In the genomic region with DNA sequence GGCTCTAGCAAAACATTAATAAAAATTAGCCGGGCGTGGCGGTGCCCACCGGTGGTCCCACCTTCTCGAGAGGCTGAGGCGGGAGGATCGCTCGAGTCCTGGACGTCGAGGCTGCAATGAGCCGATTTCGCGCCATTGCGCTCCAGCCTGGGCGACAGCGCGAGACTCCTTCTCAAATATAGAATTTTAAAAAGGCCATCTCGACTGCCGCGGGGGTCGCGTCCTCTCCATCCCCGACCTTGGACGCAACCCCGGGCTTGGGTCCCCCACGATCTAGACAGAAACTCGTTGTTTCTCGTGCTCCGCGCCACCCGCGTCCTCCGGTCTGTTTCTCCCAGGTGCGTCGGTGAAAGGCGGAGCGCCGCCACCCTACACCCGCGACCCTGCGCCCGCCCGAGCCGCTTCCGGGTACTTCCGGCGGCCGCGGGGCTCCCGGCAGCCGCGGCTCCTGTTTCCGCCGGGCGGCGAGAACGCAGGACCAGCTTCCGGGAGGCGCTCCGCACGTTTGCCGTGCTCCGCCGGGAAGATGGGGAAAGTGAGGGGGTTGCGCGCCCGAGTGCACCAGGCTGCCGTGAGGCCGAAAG, we compare ENCODE assay signal across 8 cellular contexts. TPM values are rescaled to one million over a fixed set of nuclear protein-coding genes. Genes with fewer than 3 reads are reported as not detected.
DNase-seq lines count a peak whose midpoint lies in the region; ATAC-seq and TF ChIP-seq lines count a peak whose summit lies in the region.

A gene with protein sequence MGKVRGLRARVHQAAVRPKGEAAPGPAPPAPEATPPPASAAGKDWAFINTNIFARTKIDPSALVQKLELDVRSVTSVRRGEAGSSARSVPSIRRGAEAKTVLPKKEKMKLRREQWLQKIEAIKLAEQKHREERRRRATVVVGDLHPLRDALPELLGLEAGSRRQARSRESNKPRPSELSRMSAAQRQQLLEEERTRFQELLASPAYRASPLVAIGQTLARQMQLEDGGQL (plus strand): TSS at position 498 of the 584 bp plus-strand sequence. CDS start 29 bp downstream, at position 527.

- CTCF ChIA-PET in activated CD8-positive, alpha-beta memory T cell treated with anti-CD3 and anti-CD28 coated beads, Interleukin-2, amount 10 ng/mL, durations not matched to agents 7 days and 5 days (lab: Charles Lee) = interaction anchor here (0.6 to 19.9 kb wide), 15 partner anchors 8 to 199 kb away, joined by 3 to 275 read pairs (median 4); a partner anchor contains a TSS

- no peaks in the 10 kb centered on the region for H3K27me3 Mint-ChIP-seq in activated CD8-positive, alpha-beta memory T cell treated with anti-CD3 and anti-CD28 coated beads, Interleukin-2, amount 10 ng/mL, durations not matched to agents 7 days and 5 days
- peaks cover 6% of the 10 kb centered on the region for H3K27me3 Mint-ChIP-seq in endodermal cell (ENCODE audit: insufficient read depth)

- ATAC-seq in HG03565 (IDR thresholded peaks at IDR 0.05; ENCODE audit: unreplicated experiment) = peak; percentile 61
- peak; percentile 92 for ATAC-seq in activated CD8-positive, alpha-beta memory T cell treated with anti-CD3 and anti-CD28 coated beads, Interleukin-2, amount 10 ng/mL, durations not matched to agents 7 days and 5 days

- H3K9me3 Mint-ChIP-seq in activated CD8-positive, alpha-beta memory T cell treated with anti-CD3 and anti-CD28 coated beads, Interleukin-2, amount 10 ng/mL, durations not matched to agents 7 days and 5 days (ENCODE audit: low read depth) = no peaks in the 10 kb centered on the region
- H3K9me3 Mint-ChIP-seq in endodermal cell = no peaks in the 10 kb centered on the region

- no peaks in the 10 kb centered on the region for H3K9me3 ChIP-seq in BE2C
- H3K9me3 ChIP-seq in NT2/D1 (ENCODE audit: insufficient read depth, low read length) = no peaks in the 10 kb centered on the region
- H3K9me3 ChIP-seq in endodermal cell (ENCODE audit: control insufficient read depth, low read length) = no peaks in the 10 kb centered on the region
- H3K9me3 ChIP-seq in mesodermal cell (ENCODE audit: control insufficient read depth, low read length) = no peaks in the 10 kb centered on the region

- no peak for TF ChIP-seq CTCF in BE2C (IDR thresholded peaks at IDR 0.05; ENCODE audit: low read depth, low read length)
- no peak for TF ChIP-seq CTCF in endodermal cell (conservative IDR thresholded peaks at IDR 0.05)

- H3K27ac ChIP-seq in endodermal cell (ENCODE audit: low read depth, low read length) = peak within 1 kb of the TSS; percentile 29
- no peak within 1 kb of the TSS for H3K27ac ChIP-seq in mesodermal cell (ENCODE audit: low read depth, low read length, severe bottlenecking)

- H3K4me3 Mint-ChIP-seq in activated CD8-positive, alpha-beta memory T cell treated with anti-CD3 and anti-CD28 coated beads, Interleukin-2, amount 10 ng/mL, durations not matched to agents 7 days and 5 days = peak within 1 kb of the TSS; percentile 85
- peak within 1 kb of the TSS; percentile 87 for H3K4me3 Mint-ChIP-seq in endodermal cell

- peak; percentile 89 for DNase-seq in BE2C
- peak; percentile 97 for DNase-seq in GM19238 (ENCODE audit: insufficient read length, low spot score)
- peak; percentile 89 for DNase-seq in NT2/D1 (ENCODE audit: low read depth, low spot score)
- DNase-seq in activated CD8-positive, alpha-beta memory T cell treated with anti-CD3 and anti-CD28 coated beads, Interleukin-2, amount 10 ng/mL, durations not matched to agents 7 days and 5 days = peak; percentile 82
- DNase-seq in endodermal cell = peak; percentile 92
- peak; percentile 67 for DNase-seq in stimulated activated CD8-positive, alpha-beta memory T cell treated with anti-CD3 and anti-CD28 coated beads, Interleukin-15, amount 100 ng/mL, for 24 hours (ENCODE audit: low read depth)

- H3K36me3 ChIP-seq in BE2C (peaks cover 22% of the 10 kb centered on the region), NT2/D1 (ENCODE audit: insufficient read depth, insufficient read length, low read length) (peaks cover 52% of the 10 kb centered on the region), endodermal cell (ENCODE audit: control insufficient read depth, insufficient read depth, low read length) (peaks cover 16% of the 10 kb centered on the region), mesodermal cell (ENCODE audit: control insufficient read depth, insufficient read depth, low read length) (peaks cover 31% of the 10 kb centered on the region)

- H3K4me3 ChIP-seq in BE2C (ENCODE audit: low read depth, low read length) (peak within 1 kb of the TSS; percentile 99), NT2/D1 (ENCODE audit: insufficient read length, low read depth) (peak within 1 kb of the TSS; percentile 91), endodermal cell (ENCODE audit: low read length) (peak within 1 kb of the TSS; percentile 96), mesodermal cell (ENCODE audit: extremely low read depth, insufficient read depth, low read length, poor library complexity, severe bottlenecking) (peak within 1 kb of the TSS; percentile 82)

- H3K9ac ChIP-seq in NT2/D1 (ENCODE audit: insufficient read length, low read depth) (peak within 1 kb of the TSS; percentile 99), endodermal cell (ENCODE audit: extremely low read depth, low read length, poor library complexity, severe bottlenecking) (peak within 1 kb of the TSS; percentile 69)

- H3K4me1 ChIP-seq in BE2C (no peaks in the 10 kb centered on the region; the same call in 1 of the 2 replicates), NT2/D1 (ENCODE audit: insufficient read depth, insufficient read length) (peaks cover 5% of the 10 kb centered on the region), endodermal cell (ENCODE audit: control insufficient read depth, insufficient read depth, low read length) (peaks cover 7% of the 10 kb centered on the region), mesodermal cell (ENCODE audit: control insufficient read depth, insufficient read depth, low read length, poor library complexity, severe bottlenecking) (peaks cover 16% of the 10 kb centered on the region)

- H3K27me3 ChIP-seq in BE2C (peaks cover 4% of the 10 kb centered on the region), NT2/D1 (ENCODE audit: insufficient read depth, insufficient read length) (no peaks in the 10 kb centered on the region), endodermal cell (ENCODE audit: control insufficient read depth, insufficient read depth, low read length, poor library complexity, severe bottlenecking) (peaks cover 3% of the 10 kb centered on the region)

- peaks cover 46% of the 10 kb centered on the region for H3K4me1 Mint-ChIP-seq in activated CD8-positive, alpha-beta memory T cell treated with anti-CD3 and anti-CD28 coated beads, Interleukin-2, amount 10 ng/mL, durations not matched to agents 7 days and 5 days
- peaks cover 13% of the 10 kb centered on the region for H3K4me1 Mint-ChIP-seq in endodermal cell

- 2 to 3% methylated on average over 36 to 69 of the region's 69 CpGs for WGBS in endodermal cell (ENCODE audit: insufficient coverage in 1 of 2, insufficient read length in 1 of 2), 2 experiments
- WGBS in mesodermal cell (ENCODE audit: insufficient coverage in 2 of 2), 2 experiments = 3% methylated on average over 45 to 60 of the region's 69 CpGs

- peaks cover 8% of the 10 kb centered on the region for H3K36me3 Mint-ChIP-seq in activated CD8-positive, alpha-beta memory T cell treated with anti-CD3 and anti-CD28 coated beads, Interleukin-2, amount 10 ng/mL, durations not matched to agents 7 days and 5 days
- H3K36me3 Mint-ChIP-seq in endodermal cell (ENCODE audit: low read depth) = peaks cover 18% of the 10 kb centered on the region

- peak within 1 kb of the TSS; percentile 83 for H3K27ac Mint-ChIP-seq in activated CD8-positive, alpha-beta memory T cell treated with anti-CD3 and anti-CD28 coated beads, Interleukin-2, amount 10 ng/mL, durations not matched to agents 7 days and 5 days
- H3K27ac Mint-ChIP-seq in endodermal cell = peak within 1 kb of the TSS; percentile 94

RNA-seq across cellular contexts. Expression of the gene that starts here (rescaled TPM):
- 105 TPM for polyA plus RNA-seq in BE2C (2012; ENCODE audit: insufficient read depth, insufficient read length, low read depth)
- 10 to 100 TPM; 56.8 to 62.9 TPM for total RNA-seq in activated CD8-positive, alpha-beta memory T cell treated with anti-CD3 and anti-CD28 coated beads, Interleukin-2, amount 10 ng/mL, durations not matched to agents 7 days and 5 days
- 10 to 100 TPM; 38.0 to 48.9 TPM for total RNA-seq in endodermal cell
- polyA plus RNA-seq in endodermal cell (2013, experiment 1 of 2) = 27.9 TPM
- polyA plus RNA-seq in endodermal cell (2013, experiment 2 of 2) = 24.0 TPM
- polyA plus RNA-seq in mesodermal cell (2013, experiment 1 of 2) = 27.2 TPM
- 23.0 TPM for polyA plus RNA-seq in mesodermal cell (2013, experiment 2 of 2)
